Comparison of ENCODE assay signal across 17 cellular contexts in the genomic region with DNA sequence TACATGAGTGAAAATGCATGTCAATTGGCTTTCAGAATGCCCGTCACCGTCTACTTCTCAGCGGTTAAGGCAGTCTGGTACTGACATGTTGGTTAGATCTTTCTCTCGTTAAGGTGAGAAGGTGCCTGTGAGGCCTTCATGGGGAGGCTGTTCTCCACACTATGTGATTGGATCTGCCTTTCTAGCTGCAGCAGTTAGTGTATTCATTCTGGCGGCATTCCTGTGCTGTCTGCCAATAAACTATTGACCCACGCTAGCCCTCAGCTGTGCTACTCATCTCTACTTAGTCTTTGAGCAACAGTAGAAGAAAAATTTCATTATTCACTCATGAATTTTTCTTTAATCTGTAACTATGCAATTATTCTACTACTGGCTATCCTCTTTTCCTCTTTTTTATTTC.
"Had no signal": no experiment of that assay in that cellular context is flagged by ENCODE, and none has a peak within 500 bp of the region (broad histone marks: within the 10 kb centered on the region; RNA-seq: fewer than 3 reads in every experiment).

No MANE protein-coding gene starts in this region.

- H3K9me3 Mint-ChIP-seq: activated naive CD4-positive, alpha-beta T cell treated with anti-CD3 and anti-CD28 coated beads for 36 hours; activated T-helper 17 cell treated with anti-CD3 and anti-CD28 coated beads, Interleukin-2, amount 50 U/mL, for 72 hours; endodermal cell; natural killer cell treated with Interleukin-12 subunit alpha and Interleukin-12 subunit beta and Interleukin-15 and Interleukin-18, amount 100 ng/mL, for 72 hours; T-helper 1 cell treated with Interleukin-12 subunit alpha and Interleukin-12 subunit beta and Interleukin-4 antibody, amounts not matched to agents 30 μg/mL and 1 μg/mL, for 36 hours had no signal

- H3K27ac Mint-ChIP-seq: activated CD8-positive, alpha-beta T cell treated with anti-CD3 and anti-CD28 coated beads, Interleukin-2, amount 10 ng/mL, durations not matched to agents 7 days and 5 days; activated naive CD4-positive, alpha-beta T cell treated with anti-CD3 and anti-CD28 coated beads for 36 hours; activated T-helper 17 cell treated with anti-CD3 and anti-CD28 coated beads, Interleukin-2, amount 50 U/mL, for 72 hours; endodermal cell; natural killer cell treated with Interleukin-12 subunit alpha and Interleukin-12 subunit beta and Interleukin-15 and Interleukin-18, amount 100 ng/mL, for 72 hours; T-helper 1 cell treated with Interleukin-12 subunit alpha and Interleukin-12 subunit beta and Interleukin-4 antibody, amounts not matched to agents 30 μg/mL and 1 μg/mL, for 36 hours had no signal

- H3K9me3 ChIP-seq: suprapubic skin, upper lobe of left lung had no signal

- DNase-seq: activated CD4-positive, alpha-beta T cell treated with anti-CD3 and anti-CD28 coated beads for 48 hours; activated CD8-positive, alpha-beta memory T cell treated with anti-CD3 and anti-CD28 coated beads, Interleukin-2, amount 50 U/mL, for 48 hours; activated CD8-positive, alpha-beta T cell treated with anti-CD3 and anti-CD28 coated beads, Interleukin-2, amount 10 ng/mL, durations not matched to agents 7 days and 5 days; activated naive CD4-positive, alpha-beta T cell treated with anti-CD3 and anti-CD28 coated beads for 36 hours; cerebellar nuclear complex; endodermal cell; foreskin melanocyte; kidney; mammary epithelial cell; stimulated activated CD4-positive, alpha-beta T cell treated with anti-CD3 and anti-CD28 coated beads, Interleukin-4, amount 100 ng/mL, for 1 hour; stimulated activated CD8-positive, alpha-beta memory T cell treated with anti-CD3 and anti-CD28 coated beads, Interleukin-4, amount 100 ng/mL, for 48 hours; stimulated activated naive CD8-positive, alpha-beta T cell treated with anti-CD3 and anti-CD28 coated beads, Interleukin-15, Interleukin-2, amounts not matched to agents 100 U/mL and 50 U/mL, for 24 hours; upper lobe of left lung had no signal

- H3K4me1 Mint-ChIP-seq: activated T-helper 17 cell treated with anti-CD3 and anti-CD28 coated beads, Interleukin-2, amount 50 U/mL, for 72 hours; endodermal cell had no signal

- H3K27me3 Mint-ChIP-seq: activated T-helper 17 cell treated with anti-CD3 and anti-CD28 coated beads, Interleukin-2, amount 50 U/mL, for 72 hours; natural killer cell treated with Interleukin-12 subunit alpha and Interleukin-12 subunit beta and Interleukin-15 and Interleukin-18, amount 100 ng/mL, for 72 hours had no signal

- H3K27ac ChIP-seq: suprapubic skin, upper lobe of left lung had no signal

- H3K4me1 ChIP-seq: suprapubic skin, upper lobe of left lung had no signal

- H3K4me3 Mint-ChIP-seq: activated CD8-positive, alpha-beta T cell treated with anti-CD3 and anti-CD28 coated beads, Interleukin-2, amount 10 ng/mL, durations not matched to agents 7 days and 5 days; activated naive CD4-positive, alpha-beta T cell treated with anti-CD3 and anti-CD28 coated beads for 36 hours; activated T-helper 17 cell treated with anti-CD3 and anti-CD28 coated beads, Interleukin-2, amount 50 U/mL, for 72 hours; endodermal cell; natural killer cell treated with Interleukin-12 subunit alpha and Interleukin-12 subunit beta and Interleukin-15 and Interleukin-18, amount 100 ng/mL, for 72 hours; T-helper 1 cell treated with Interleukin-12 subunit alpha and Interleukin-12 subunit beta and Interleukin-4 antibody, amounts not matched to agents 30 μg/mL and 1 μg/mL, for 36 hours had no signal

- H3K4me3 ChIP-seq: suprapubic skin, upper lobe of left lung had no signal

- FAIRE-seq: kidney had no signal

- H3K27me3 ChIP-seq: suprapubic skin, upper lobe of left lung had no signal

- ATAC-seq: activated CD8-positive, alpha-beta T cell treated with anti-CD3 and anti-CD28 coated beads, Interleukin-2, amount 10 ng/mL, durations not matched to agents 7 days and 5 days; activated T-helper 17 cell treated with anti-CD3 and anti-CD28 coated beads, Interleukin-2, amount 50 U/mL, for 72 hours; natural killer cell treated with Interleukin-12 subunit alpha and Interleukin-12 subunit beta and Interleukin-15 and Interleukin-18, amount 100 ng/mL, for 72 hours; stimulated activated naive CD8-positive, alpha-beta T cell treated with anti-CD3 and anti-CD28 coated beads, Interleukin-15, Interleukin-2, amounts not matched to agents 100 U/mL and 50 U/mL, for 24 hours had no signal
